ENCODE assay signal across 11 cellular contexts in the genomic region with DNA sequence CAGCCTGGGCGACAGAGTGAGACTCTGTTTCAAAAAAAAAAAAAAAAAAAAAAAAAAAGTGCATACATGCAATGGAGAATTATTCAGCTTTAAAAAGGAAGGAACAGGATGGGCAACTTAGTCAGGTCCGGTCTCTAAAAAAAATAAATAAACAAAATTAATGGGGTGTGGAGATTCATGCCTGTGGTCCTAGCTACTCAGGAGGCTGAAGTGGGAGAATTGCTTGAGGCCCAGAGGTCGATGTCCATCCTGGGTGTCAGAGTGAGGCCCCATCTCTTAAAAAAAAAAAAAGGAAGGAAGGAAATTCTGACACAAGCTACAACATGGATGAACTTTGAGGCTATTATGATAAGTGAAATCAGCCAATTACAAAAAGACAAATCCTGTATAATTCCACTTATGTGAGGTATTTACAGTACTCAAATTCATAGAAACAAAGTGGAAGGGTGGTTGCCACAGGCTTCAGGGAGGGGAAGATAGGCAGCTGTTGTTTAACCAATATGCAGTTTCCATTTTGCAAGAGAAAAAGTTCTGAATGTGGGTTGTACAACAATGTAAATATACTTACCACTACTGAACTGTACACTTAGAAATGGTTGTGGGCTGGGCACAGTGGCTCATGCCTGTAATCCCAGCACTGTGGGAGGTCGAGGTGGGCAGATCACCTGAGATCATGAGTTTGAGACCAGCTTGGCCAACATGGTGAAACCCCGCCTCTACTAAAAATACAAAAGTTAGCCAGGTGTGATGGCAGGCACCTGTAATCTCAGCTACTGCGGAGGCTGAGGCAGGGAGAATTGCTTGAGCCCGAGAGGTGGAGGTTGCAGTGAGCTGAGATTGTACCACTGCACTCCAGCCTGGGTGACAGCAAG. TPM values are rescaled to one million over a fixed set of nuclear protein-coding genes. Genes with fewer than 3 reads are reported as not detected.
DNase-seq lines count a peak whose midpoint lies in the region; ATAC-seq and TF ChIP-seq lines count a peak whose summit lies in the region.
"Had no signal": no experiment of that assay in that cellular context is flagged by ENCODE, and none has a peak within 500 bp of the region (broad histone marks: within the 10 kb centered on the region; RNA-seq: fewer than 3 reads in every experiment).

No MANE protein-coding gene starts in this region.

- H3K27me3 Mint-ChIP-seq in stimulated activated memory B cell treated with anti-CD40 and anti-IgM and Interleukin-4, amounts not matched to agents 10 μg/mL and 1 μg/mL and 100 μg/mL, for 72 hours, result no peaks in the 10 kb centered on the region

- peak; percentile 40 for ATAC-seq in HG02852 (IDR thresholded peaks at IDR 0.05; ENCODE audit: unreplicated experiment)
- peak; percentile 44 for ATAC-seq in stimulated activated memory B cell treated with anti-CD40 and anti-IgM and Interleukin-4, amounts not matched to agents 10 μg/mL and 1 μg/mL and 100 μg/mL, for 72 hours

- TSS peak; percentile 98 for BruUV-seq in OCI-LY7 (replicated peaks; lab: Mats Ljungman, UMichigan)

- H3K4me2 ChIP-seq in OCI-LY7 (ENCODE audit: low read length), result peak overlapping the region; percentile 63

- peaks cover 49% of the 10 kb centered on the region for H3K4me1 ChIP-seq in OCI-LY7 (ENCODE audit: insufficient read depth, low read length, poor library complexity, severe bottlenecking)

- H3K27ac ChIP-seq in OCI-LY7 (ENCODE audit: low read depth, low read length, poor library complexity, severe bottlenecking), result peak overlapping the region; percentile 93

- peak; percentile 19 for TF ChIP-seq POLR2A in GM19193 (IDR thresholded peaks at IDR 0.05; ENCODE audit: extremely low read depth, insufficient read depth, insufficient read length)

- peaks cover 35% of the 10 kb centered on the region for H3K4me1 Mint-ChIP-seq in stimulated activated memory B cell treated with anti-CD40 and anti-IgM and Interleukin-4, amounts not matched to agents 10 μg/mL and 1 μg/mL and 100 μg/mL, for 72 hours

- H4K20me1 ChIP-seq in OCI-LY7 (ENCODE audit: insufficient read depth, low read length), result no peaks in the 10 kb centered on the region

- H3K36me3 ChIP-seq in OCI-LY7 (ENCODE audit: insufficient read depth, low read length), result no peaks in the 10 kb centered on the region; the same call in 1 of the 2 replicates

- peaks cover 3% of the 10 kb centered on the region for H3K9me3 Mint-ChIP-seq in stimulated activated memory B cell treated with anti-CD40 and anti-IgM and Interleukin-4, amounts not matched to agents 10 μg/mL and 1 μg/mL and 100 μg/mL, for 72 hours

- DNase-seq in OCI-LY7 (ENCODE audit: low spot score), result peak; percentile 69
- DNase-seq in NCI-H2227 (lab: John Stamatoyannopoulos, UW; ENCODE audit: unreplicated experiment), result no peak
- DNase-seq in SIG-M5 treated with dmso at 0.1 percent for 504 hours (lab: John Stamatoyannopoulos, UW; ENCODE audit: unreplicated experiment), result no peak
- DNase-seq in glomerular visceral epithelial cell (ENCODE audit: extremely low spot score), result no peak
- DNase-seq: activated naive CD8-positive, alpha-beta T cell treated with anti-CD3 and anti-CD28 coated beads, Interleukin-2, amount 10 ng/mL, durations not matched to agents 7 days and 5 days; NCI-H1092; NCI-H69; stimulated activated CD4-positive, alpha-beta T cell treated with anti-CD3 and anti-CD28 coated beads, Interleukin-12 subunit alpha, Interleukin-12 subunit beta, amount 100 ng/mL, for 4 hours had no signal

- CTCF ChIA-PET in OCI-LY7 (lab: Charles Lee; ENCODE audit: unreplicated experiment), result no interaction called here

- peaks cover 26% of the 10 kb centered on the region for H3K9me3 ChIP-seq in OCI-LY7 (ENCODE audit: low read length)

- intact Hi-C loops in OCI-LY7 (cut with micrococcal nuclease; ENCODE audit: unreplicated experiment), result loop anchor here (1.0 to 5.0 kb wide), 8 partner anchors 15 to 712 kb away; partner anchors contain the start of genes CNPY2, IL23A, NAB2 and STAT2

- H2AFZ ChIP-seq in OCI-LY7 (ENCODE audit: low read length), result peak overlapping the region; percentile 21; the same call in 1 of the 2 replicates

- peak overlapping the region; percentile 41 for H3K4me3 Mint-ChIP-seq in stimulated activated memory B cell treated with anti-CD40 and anti-IgM and Interleukin-4, amounts not matched to agents 10 μg/mL and 1 μg/mL and 100 μg/mL, for 72 hours
- H3K4me3 Mint-ChIP-seq: activated naive CD8-positive, alpha-beta T cell treated with anti-CD3 and anti-CD28 coated beads, Interleukin-2, amount 10 ng/mL, durations not matched to agents 7 days and 5 days had no signal

- H3K36me3 Mint-ChIP-seq in stimulated activated memory B cell treated with anti-CD40 and anti-IgM and Interleukin-4, amounts not matched to agents 10 μg/mL and 1 μg/mL and 100 μg/mL, for 72 hours, result no peaks in the 10 kb centered on the region
- H3K36me3 Mint-ChIP-seq: activated naive CD8-positive, alpha-beta T cell treated with anti-CD3 and anti-CD28 coated beads, Interleukin-2, amount 10 ng/mL, durations not matched to agents 7 days and 5 days had no signal

- H3K9me2 ChIP-seq in OCI-LY7 (ENCODE audit: insufficient read depth, low read length), result no peaks in the 10 kb centered on the region

- peak overlapping the region; percentile 47 for H3K4me3 ChIP-seq in OCI-LY7 (ENCODE audit: low read depth, low read length, poor library complexity, severe bottlenecking)

- peak overlapping the region; percentile 92 for H3K27ac Mint-ChIP-seq in stimulated activated memory B cell treated with anti-CD40 and anti-IgM and Interleukin-4, amounts not matched to agents 10 μg/mL and 1 μg/mL and 100 μg/mL, for 72 hours
- H3K27ac Mint-ChIP-seq: activated naive CD8-positive, alpha-beta T cell treated with anti-CD3 and anti-CD28 coated beads, Interleukin-2, amount 10 ng/mL, durations not matched to agents 7 days and 5 days had no signal

- no peaks in the 10 kb centered on the region for H3K79me2 ChIP-seq in OCI-LY7 (ENCODE audit: insufficient read depth, low read depth, low read length)

- POLR2A ChIA-PET in OCI-LY7 (lab: Charles Lee), result interaction anchor here (0.6 to 6.0 kb wide), 21 partner anchors 10 to 1215 kb away, joined by 3 to 116 read pairs (median 3); partner anchors contain the start of genes APOF, IL23A, NEMP1 and STAT2

- no peak for TF ChIP-seq CTCF in OCI-LY7 (conservative IDR thresholded peaks at IDR 0.05; ENCODE audit: low read length)

RNA-seq across cellular contexts. Expression of gene APOF, which starts 12.3 kb away (rescaled TPM):
- total RNA-seq in OCI-LY7 (2014; rRNA removed; shearing (Covaris generic)), result 0.16 TPM in 1 of 2 replicates, not detected in the other
- 0.20 and 0.38 TPM in 2 replicates for total RNA-seq in OCI-LY7 (2022)
- total RNA-seq: activated naive CD8-positive, alpha-beta T cell treated with anti-CD3 and anti-CD28 coated beads, Interleukin-2, amount 10 ng/mL, durations not matched to agents 7 days and 5 days had no signal

RNA-seq across cellular contexts. Expression of gene STAT2, which starts 15.1 kb away (rescaled TPM):
- 75.3 and 89.0 TPM in 2 replicates for total RNA-seq in OCI-LY7 (2014; rRNA removed; shearing (Covaris generic))
- total RNA-seq in OCI-LY7 (2022), result 126 and 135 TPM in 2 replicates

RNA-seq across cellular contexts. Expression of gene IL23A, which starts 36.3 kb away (rescaled TPM):
- 16.3 and 18.3 TPM in 2 replicates for total RNA-seq in OCI-LY7 (2014; rRNA removed; shearing (Covaris generic))
- 9.8 and 12.7 TPM in 2 replicates for total RNA-seq in OCI-LY7 (2022)

RNA-seq across cellular contexts. Expression of gene PAN2, which starts 41.2 kb away (rescaled TPM):
- total RNA-seq in OCI-LY7 (2014; rRNA removed; shearing (Covaris generic)), result 69.9 and 106 TPM in 2 replicates
- total RNA-seq in OCI-LY7 (2022), result 117 and 132 TPM in 2 replicates

RNA-seq across cellular contexts. Expression of gene CNPY2, which starts 59.2 kb away (rescaled TPM):
- 62.8 and 75.5 TPM in 2 replicates for total RNA-seq in OCI-LY7 (2014; rRNA removed; shearing (Covaris generic))
- 80.2 and 85.5 TPM in 2 replicates for total RNA-seq in OCI-LY7 (2022)
